ENCODE assay signal across 30 cellular contexts in genomic region chrX:15216280-15216679, GRCh38. TPM values are rescaled to one million over a fixed set of nuclear protein-coding genes. Genes with fewer than 3 reads are reported as not detected.
"Had no signal": no experiment of that assay in that cellular context is flagged by ENCODE, and none has a peak within 500 bp of the region (broad histone marks: within the 10 kb centered on the region; RNA-seq: fewer than 3 reads in every experiment).

No MANE protein-coding gene starts in this region.

- H3K36me3 ChIP-seq: breast epithelium, cardiac muscle cell, colonic mucosa, gastroesophageal sphincter, heart right ventricle, WERI-Rb-1 had no signal

- H3K4me3 ChIP-seq: breast epithelium, cardiac muscle cell, colonic mucosa, gastroesophageal sphincter, heart right ventricle had no signal

- H3K27me3 ChIP-seq: cardiac muscle cell, colonic mucosa, gastroesophageal sphincter had no signal

- H3K4me1 ChIP-seq: breast epithelium, colonic mucosa, gastroesophageal sphincter, heart right ventricle had no signal

- H3K9me3 ChIP-seq: breast epithelium, colonic mucosa, gastroesophageal sphincter, heart right ventricle had no signal

- ATAC-seq: activated CD4-positive, CD25-positive, alpha-beta regulatory T cell treated with anti-CD3 and anti-CD28 coated beads, Interleukin-2, amount 50 U/mL, for 24 hours; activated CD8-positive, alpha-beta T cell treated with anti-CD3 and anti-CD28 coated beads for 36 hours; activated T-cell treated with anti-CD3 and anti-CD28 coated beads, Interleukin-2, amount 50 U/mL, for 4 hours; activated T-helper 17 cell treated with anti-CD3 and anti-CD28 coated beads, Interleukin-2, amount 50 U/mL, for 72 hours; esophagus mucosa; gastroesophageal sphincter; heart right ventricle; T-helper 17 cell had no signal

- DNase-seq: activated B cell treated with CpG ODN at 0.5 μM for 24 hours; activated CD4-positive, alpha-beta T cell treated with anti-CD3 and anti-CD28 coated beads for 48 hours; activated CD4-positive, alpha-beta T cell treated with anti-CD3 and anti-CD28 coated beads, Interleukin-2, amount 50 U/mL, for 1 hour; activated CD4-positive, alpha-beta T cell treated with anti-CD3 and anti-CD28 coated beads, Interleukin-2, amount 50 U/mL, for 48 hours; activated CD8-positive, alpha-beta memory T cell treated with anti-CD3 and anti-CD28 coated beads for 24 hours; activated CD8-positive, alpha-beta T cell treated with anti-CD3 and anti-CD28 coated beads for 36 hours; activated effector memory CD4-positive, alpha-beta T cell treated with Interleukin-2 at 50 U/mL for 16 hours; activated gamma-delta T cell treated with Interleukin-2 at 50 U/mL for 16 hours; activated naive CD4-positive, alpha-beta T cell treated with anti-CD3 and anti-CD28 coated beads, Interleukin-2, amount 50 U/mL, for 16 hours; activated naive CD4-positive, alpha-beta T cell treated with Interleukin-2 at 50 U/mL for 16 hours; activated T-cell treated with anti-CD3 and anti-CD28 coated beads, Interleukin-2, amount 50 U/mL, for 4 hours; amniotic stem cell; anterior cingulate cortex; central memory CD4-positive, alpha-beta T cell; cerebellar nuclear complex; colonic mucosa; effector memory CD4-positive, alpha-beta T cell; endodermal cell; foreskin fibroblast; heart right ventricle; T-helper 1 cell; T-helper 17 cell; T1000; WERI-Rb-1 had no signal

- H3K27ac ChIP-seq: breast epithelium, cardiac muscle cell, colonic mucosa, gastroesophageal sphincter, heart right ventricle, WERI-Rb-1 had no signal

RNA-seq across cellular contexts. Expression of gene ASB9, which starts 53.6 kb away (rescaled TPM):
- total RNA-seq: activated B cell treated with CpG ODN at 0.5 μM for 24 hours, T-helper 17 cell had no signal
- polyA plus RNA-seq: cardiac muscle cell had no signal
